Comparison of ENCODE assay signal across 20 cellular contexts in the genomic region with DNA sequence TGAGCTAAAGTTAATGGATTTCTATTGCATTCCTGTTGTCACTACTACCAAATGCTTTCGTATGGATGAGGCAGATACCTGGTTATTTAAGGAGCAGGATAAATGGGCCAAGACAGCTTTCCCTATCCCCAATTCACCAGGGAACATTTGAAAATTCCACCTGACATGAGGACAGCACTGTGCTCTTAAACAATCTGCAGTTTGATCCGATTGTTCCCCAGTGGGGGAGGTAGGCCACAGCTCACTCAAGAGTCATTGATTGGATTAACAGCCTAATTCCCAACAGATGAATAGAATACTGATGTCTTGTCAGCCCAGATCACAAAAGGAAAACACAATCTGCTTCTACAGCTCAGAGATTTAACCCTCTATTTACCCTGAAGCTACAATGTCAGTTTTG.
DNase-seq lines count a peak whose midpoint lies in the region; ATAC-seq and TF ChIP-seq lines count a peak whose summit lies in the region.
"Had no signal": no experiment of that assay in that cellular context is flagged by ENCODE, and none has a peak within 500 bp of the region (broad histone marks: within the 10 kb centered on the region; RNA-seq: fewer than 3 reads in every experiment).

No MANE protein-coding gene starts in this region.

- H3K9me3 Mint-ChIP-seq in activated naive CD8-positive, alpha-beta T cell treated with anti-CD3 and anti-CD28 coated beads for 36 hours, result no peaks in the 10 kb centered on the region
- H3K9me3 Mint-ChIP-seq: activated CD4-positive, alpha-beta memory T cell treated with anti-CD3 and anti-CD28 coated beads for 36 hours had no signal

- H3K4me3 Mint-ChIP-seq in activated naive CD8-positive, alpha-beta T cell treated with anti-CD3 and anti-CD28 coated beads for 36 hours, result no peak overlapping the region
- H3K4me3 Mint-ChIP-seq: activated CD4-positive, alpha-beta memory T cell treated with anti-CD3 and anti-CD28 coated beads for 36 hours; stimulated activated naive CD8-positive, alpha-beta T cell treated with anti-CD3 and anti-CD28 coated beads, Interleukin-15, amount 100 ng/mL, for 72 hours had no signal

- H3K27me3 ChIP-seq in A673 (replicated peaks; ENCODE audit: insufficient read depth, low read depth, low read length, poor library complexity), result no peaks in the 10 kb centered on the region
- H3K27me3 ChIP-seq: upper lobe of left lung had no signal

- H3K4me3 ChIP-seq in A673 (ENCODE audit: low read depth, low read length, poor library complexity, severe bottlenecking), result no peak overlapping the region
- no peak overlapping the region for H3K4me3 ChIP-seq in HEK293 (ENCODE audit: low read depth, low read length)
- H3K4me3 ChIP-seq: A549, upper lobe of left lung had no signal

- peaks cover 16% of the 10 kb centered on the region for H3K36me3 Mint-ChIP-seq in activated naive CD8-positive, alpha-beta T cell treated with anti-CD3 and anti-CD28 coated beads for 36 hours

- peak; percentile 73 for DNase-seq in A673 (ENCODE audit: low spot score)
- DNase-seq in SK-N-DZ (ENCODE audit: low spot score), result peak; percentile 11
- peak; percentile 3 for DNase-seq in iPS DF 19.7 (ENCODE audit: low read depth, low spot score)
- DNase-seq in activated naive CD8-positive, alpha-beta T cell treated with anti-CD3 and anti-CD28 coated beads for 36 hours, result no peak
- DNase-seq in HUDEP-2 (lab: John Stamatoyannopoulos, UW; ENCODE audit: unreplicated experiment in 76 of 76), result no peak
- DNase-seq: activated CD4-positive, alpha-beta memory T cell treated with anti-CD3 and anti-CD28 coated beads for 36 hours; activated effector memory CD4-positive, alpha-beta T cell treated with Interleukin-2 at 50 U/mL for 16 hours; COR-L47; mesenchymal stem cell; NCI-H1105; NCI-H2107; right cardiac atrium; stimulated activated CD4-positive, alpha-beta T cell treated with anti-CD3 and anti-CD28 coated beads, Interleukin-12 subunit alpha, Interleukin-12 subunit beta, amount 100 ng/mL, for 4 hours; stimulated activated naive CD8-positive, alpha-beta T cell treated with anti-CD3 and anti-CD28 coated beads, Interleukin-15, amount 100 ng/mL, for 72 hours; T1000; upper lobe of left lung had no signal

- H3K9me3 ChIP-seq in A673 (ENCODE audit: low read depth, low read length, poor library complexity, severe bottlenecking) (no peaks in the 10 kb centered on the region), HEK293 (ENCODE audit: control insufficient read depth, insufficient read depth, low read depth, low read length) (no peaks in the 10 kb centered on the region)
- H3K9me3 ChIP-seq: A549, upper lobe of left lung had no signal

- intact Hi-C loops in A673 (cut with micrococcal nuclease; ENCODE audit: unreplicated experiment), result no loop called here

- H3K36me3 ChIP-seq in A673 (ENCODE audit: insufficient read depth, low read length, poor library complexity, severe bottlenecking) (no peaks in the 10 kb centered on the region), HEK293 (ENCODE audit: control insufficient read depth in 2 of 2, insufficient read depth in 1 of 2, low read length in 2 of 2) (no peaks in the 10 kb centered on the region)
- H3K36me3 ChIP-seq: upper lobe of left lung had no signal

- POLR2A ChIA-PET in A673 (lab: Charles Lee; ENCODE audit: low non-redundant PET), result no interaction called here
- POLR2A ChIA-PET in HEK293 (lab: Yijun Ruan, JAX), result no interaction called here

- ATAC-seq in HG02938 (IDR thresholded peaks at IDR 0.05; ENCODE audit: unreplicated experiment), result no peak
- no peak for ATAC-seq in HG03432 (IDR thresholded peaks at IDR 0.05; ENCODE audit: unreplicated experiment)
- ATAC-seq: A549; right cardiac atrium; stimulated activated naive CD8-positive, alpha-beta T cell treated with anti-CD3 and anti-CD28 coated beads, Interleukin-15, amount 100 ng/mL, for 72 hours had no signal

- CTCF ChIA-PET in A673 (lab: Charles Lee) (no interaction called here), HEK293 (lab: Yijun Ruan, JAX) (interaction anchor here (0.6 to 1.3 kb wide), 6 partner anchors 13 to 175 kb away, joined by 3 to 4 read pairs (median 3); no protein-coding TSS in a partner anchor)

- BruUV-seq in A673 (replicated peaks; lab: Mats Ljungman, UMichigan), result no TSS peak

- H3K27ac ChIP-seq in A673 (ENCODE audit: low read depth, low read length, poor library complexity, severe bottlenecking) (no peak overlapping the region), HEK293 (ENCODE audit: extremely low read depth, low read depth, low read length) (no peak overlapping the region)
- H3K27ac ChIP-seq: A549, upper lobe of left lung had no signal

- TF ChIP-seq CTCF in A673 (conservative IDR thresholded peaks at IDR 0.05; ENCODE audit: low read depth, low read length) (no peak), HEK293 (tag by site-specific recombination; IDR thresholded peaks at IDR 0.05) (no peak)

- H3K4me1 ChIP-seq in A673 (ENCODE audit: insufficient read depth, low read length, poor library complexity, severe bottlenecking) (peaks cover 24% of the 10 kb centered on the region), HEK293 (ENCODE audit: control insufficient read depth, insufficient read depth, low read length) (peaks cover 3% of the 10 kb centered on the region; the same call in 1 of the 2 replicates)
- H3K4me1 ChIP-seq: A549, upper lobe of left lung had no signal

- no peak overlapping the region for H3K27ac Mint-ChIP-seq in activated naive CD8-positive, alpha-beta T cell treated with anti-CD3 and anti-CD28 coated beads for 36 hours
- H3K27ac Mint-ChIP-seq: activated CD4-positive, alpha-beta memory T cell treated with anti-CD3 and anti-CD28 coated beads for 36 hours; stimulated activated naive CD8-positive, alpha-beta T cell treated with anti-CD3 and anti-CD28 coated beads, Interleukin-15, amount 100 ng/mL, for 72 hours had no signal

- peaks cover 5% of the 10 kb centered on the region for H3K4me1 Mint-ChIP-seq in activated naive CD8-positive, alpha-beta T cell treated with anti-CD3 and anti-CD28 coated beads for 36 hours

- no peaks in the 10 kb centered on the region for H3K27me3 Mint-ChIP-seq in activated naive CD8-positive, alpha-beta T cell treated with anti-CD3 and anti-CD28 coated beads for 36 hours
- H3K27me3 Mint-ChIP-seq: activated CD4-positive, alpha-beta memory T cell treated with anti-CD3 and anti-CD28 coated beads for 36 hours; stimulated activated naive CD8-positive, alpha-beta T cell treated with anti-CD3 and anti-CD28 coated beads, Interleukin-15, amount 100 ng/mL, for 72 hours had no signal

TF ChIP-seq in HEK293, 187 proteins besides CTCF, POLR2A, EP300 and RAD21:
- TF ChIP-seq ZNF501 (tag by site-specific recombination; IDR thresholded peaks at IDR 0.05), result no peak
- TF ChIP-seq ZNF677 (tag by site-specific recombination; IDR thresholded peaks at IDR 0.05), result no peak
- TF ChIP-seq, protein P1, sequence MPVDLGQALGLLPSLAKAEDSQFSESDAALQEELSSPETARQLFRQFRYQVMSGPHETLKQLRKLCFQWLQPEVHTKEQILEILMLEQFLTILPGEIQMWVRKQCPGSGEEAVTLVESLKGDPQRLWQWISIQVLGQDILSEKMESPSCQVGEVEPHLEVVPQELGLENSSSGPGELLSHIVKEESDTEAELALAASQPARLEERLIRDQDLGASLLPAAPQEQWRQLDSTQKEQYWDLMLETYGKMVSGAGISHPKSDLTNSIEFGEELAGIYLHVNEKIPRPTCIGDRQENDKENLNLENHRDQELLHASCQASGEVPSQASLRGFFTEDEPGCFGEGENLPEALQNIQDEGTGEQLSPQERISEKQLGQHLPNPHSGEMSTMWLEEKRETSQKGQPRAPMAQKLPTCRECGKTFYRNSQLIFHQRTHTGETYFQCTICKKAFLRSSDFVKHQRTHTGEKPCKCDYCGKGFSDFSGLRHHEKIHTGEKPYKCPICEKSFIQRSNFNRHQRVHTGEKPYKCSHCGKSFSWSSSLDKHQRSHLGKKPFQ (tag by site-specific recombination; IDR thresholded peaks at IDR 0.05), result no peak
- no peak for TF ChIP-seq ZNF202 (tag by site-specific recombination; IDR thresholded peaks at IDR 0.05; ENCODE audit: borderline replicate concordance)
- TF ChIP-seq ZNF366 (tag by site-specific recombination; conservative IDR thresholded peaks at IDR 0.05), result no peak
- 0 out of 2 replicates have a peak, but pooled peaks have one; percentile 23 for TF ChIP-seq ZBTB17 (tag by site-specific recombination; IDR thresholded peaks at IDR 0.05)

Comparison
In these comparisons a context has a peak if more than half of its experiments do, and no peak if none do; other contexts are left out.
1. DNase-seq: peak in A673 (single experiment), SK-N-DZ (single experiment) and iPS DF 19.7 (single experiment); none in activated naive CD8-positive, alpha-beta T cell treated with anti-CD3 and anti-CD28 coated beads for 36 hours (single experiment) and HUDEP-2 (0 of 76).